ENCODE assay signal across 17 cellular contexts in genomic region chr1:181161170-181161870, GRCh38.
DNase-seq lines count a peak whose midpoint lies in the region; ATAC-seq and TF ChIP-seq lines count a peak whose summit lies in the region.
"Had no signal": no experiment of that assay in that cellular context is flagged by ENCODE, and none has a peak within 500 bp of the region (broad histone marks: within the 10 kb centered on the region; RNA-seq: fewer than 3 reads in every experiment).

No MANE protein-coding gene starts in this region.

- CTCF ChIA-PET in activated B cell treated with CpG ODN at 0.5 μM for 24 hours (lab: Charles Lee), result interaction anchor here (1.4 to 1.6 kb wide), 2 partner anchors 19 to 77 kb away, joined by 3 to 4 read pairs; no protein-coding TSS in a partner anchor

- H2AFZ ChIP-seq in osteoblast (ENCODE audit: low read length), result no peak overlapping the region

- H3K36me3 Mint-ChIP-seq in activated B cell treated with CpG ODN at 0.5 μM for 24 hours (ENCODE audit: low read depth), result peaks cover 2% of the 10 kb centered on the region

- no peaks in the 10 kb centered on the region for H3K79me2 ChIP-seq in osteoblast (ENCODE audit: insufficient read depth, low read length)

- no peaks in the 10 kb centered on the region for H4K20me1 ChIP-seq in osteoblast (ENCODE audit: insufficient read depth, low read length)

- POLR2A ChIA-PET in activated B cell treated with CpG ODN at 0.5 μM for 24 hours (lab: Charles Lee), result no interaction called here

- H3K4me1 ChIP-seq in osteoblast (ENCODE audit: insufficient read depth, low read length), result peaks cover 13% of the 10 kb centered on the region

- H3K27me3 ChIP-seq in osteoblast (ENCODE audit: insufficient read depth, low read length), result no peaks in the 10 kb centered on the region
- H3K27me3 ChIP-seq: esophagus muscularis mucosa, left lung, right atrium auricular region had no signal

- peaks cover 7% of the 10 kb centered on the region for H3K9me3 ChIP-seq in osteoblast (ENCODE audit: low read depth, low read length)

- peak overlapping the region; percentile 16 for H3K27ac Mint-ChIP-seq in activated B cell treated with CpG ODN at 0.5 μM for 24 hours

- no peak overlapping the region for H3K4me2 ChIP-seq in osteoblast (ENCODE audit: insufficient read depth, low read length)

- intact Hi-C loops in activated B cell treated with CpG ODN at 0.5 μM for 24 hours (cut with micrococcal nuclease), result no loop called here
- intact Hi-C loops in posterior vena cava (cut with DNase I), result loop anchor here in 1 of 2 donors (10.0 kb wide), 2 partner anchors 267 to 647 kb away; no protein-coding TSS in a partner anchor

- no peak overlapping the region for H3K4me3 Mint-ChIP-seq in activated B cell treated with CpG ODN at 0.5 μM for 24 hours
- H3K4me3 Mint-ChIP-seq: naive B cell had no signal

- no peaks in the 10 kb centered on the region for H3K27me3 Mint-ChIP-seq in activated B cell treated with CpG ODN at 0.5 μM for 24 hours
- H3K27me3 Mint-ChIP-seq: naive B cell had no signal

- TF ChIP-seq CTCF in activated B cell treated with CpG ODN at 0.5 μM for 24 hours (IDR thresholded peaks at IDR 0.05) (no peak), osteoblast (IDR thresholded peaks at IDR 0.05; ENCODE audit: extremely low read depth, low read depth, low read length) (no peak)

- no peak overlapping the region for H3K4me3 ChIP-seq in osteoblast (ENCODE audit: insufficient read depth, low read length)
- H3K4me3 ChIP-seq: esophagus muscularis mucosa, left lung, right atrium auricular region had no signal

- peak; percentile 11 for DNase-seq in DMS53 (lab: John Stamatoyannopoulos, UW)
- no peak for DNase-seq in DMS53 treated with DMSO at 0.1 percent for 48 hours (lab: John Stamatoyannopoulos, UW; ENCODE audit: unreplicated experiment)
- peak; percentile 97 for DNase-seq in LHCN-M2 (ENCODE audit: low read depth)
- DNase-seq in activated B cell treated with CpG ODN at 0.5 μM for 24 hours, result no peak
- DNase-seq in osteoblast (ENCODE audit: insufficient read length, low spot score, missing footprints), result peak; percentile 55
- DNase-seq in stimulated activated naive CD4-positive, alpha-beta T cell treated with Interleukin-2 at 50 U/mL for 16 hours (lab: John Stamatoyannopoulos, UW), result no peak
- DNase-seq in DMS 273 treated with DMSO at 0.1 percent for 48 hours (lab: John Stamatoyannopoulos, UW), result no peak
- DNase-seq in posterior vena cava (ENCODE audit: low spot score), result no peak
- DNase-seq: hypothalamus; left lung; naive B cell; NCI-H510A; stimulated activated CD4-positive, alpha-beta T cell treated with anti-CD3 and anti-CD28 coated beads, Interleukin-4, amount 100 ng/mL, for 4 hours; stimulated activated naive CD4-positive, alpha-beta T cell had no signal

- H3K4me1 Mint-ChIP-seq in activated B cell treated with CpG ODN at 0.5 μM for 24 hours, result peaks cover 12% of the 10 kb centered on the region

- H3K36me3 ChIP-seq in osteoblast (ENCODE audit: insufficient read depth, low read length), result no peaks in the 10 kb centered on the region
- H3K36me3 ChIP-seq: esophagus muscularis mucosa, left lung, right atrium auricular region had no signal

- no peak overlapping the region for H3K27ac ChIP-seq in osteoblast (ENCODE audit: low read depth, low read length)
- H3K27ac ChIP-seq: 22Rv1, esophagus muscularis mucosa, right atrium auricular region had no signal

- peaks cover 16% of the 10 kb centered on the region for H3K9me3 Mint-ChIP-seq in activated B cell treated with CpG ODN at 0.5 μM for 24 hours

- ATAC-seq in activated B cell treated with CpG ODN at 0.5 μM for 24 hours (ENCODE audit: low read depth), result peak; percentile 21
- ATAC-seq: left lung had no signal

Comparison
In these comparisons a context has a peak if more than half of its experiments do, and no peak if none do; other contexts are left out.
1. DNase-seq: peak in DMS53 (single experiment), LHCN-M2 (single experiment) and osteoblast (single experiment); none in DMS53 treated with DMSO at 0.1 percent for 48 hours (single experiment), activated B cell treated with CpG ODN at 0.5 μM for 24 hours (single experiment), stimulated activated naive CD4-positive, alpha-beta T cell treated with Interleukin-2 at 50 U/mL for 16 hours (single experiment), DMS 273 treated with DMSO at 0.1 percent for 48 hours (single experiment) and posterior vena cava (single experiment).